In genomic region chr7:44257618-44258422, GRCh38 we compare ENCODE assay signal across 8 cellular contexts. TPM values are rescaled to one million over a fixed set of nuclear protein-coding genes. Genes with fewer than 3 reads are reported as not detected.
DNase-seq lines count a peak whose midpoint lies in the region; ATAC-seq and TF ChIP-seq lines count a peak whose summit lies in the region.

No MANE protein-coding gene starts in this region.

- WGBS in trophoblast cell (ENCODE audit: extremely low coverage, insufficient coverage, insufficient read length), result no CpG with 5 or more reads among the region's 18 CpGs
- WGBS in tibial nerve, 2 donors, result 27 to 32% methylated on average over 12 to 14 of the region's 18 CpGs

- H3K9me3 ChIP-seq in trophoblast cell (ENCODE audit: insufficient read depth, low read depth, low read length) (no peaks in the 10 kb centered on the region), tibial nerve (no peaks in the 10 kb centered on the region)

- peak overlapping the region; percentile 17 for H4K91ac ChIP-seq in trophoblast cell (ENCODE audit: low read depth, low read length)

- peak; percentile 91 for ATAC-seq in GM18517 (IDR thresholded peaks at IDR 0.05; ENCODE audit: unreplicated experiment)
- ATAC-seq in HG02938 (IDR thresholded peaks at IDR 0.05; ENCODE audit: unreplicated experiment), result peak; percentile 85
- peak; percentile 95 for ATAC-seq in activated T-helper 17 cell treated with anti-CD3 and anti-CD28 coated beads, Interleukin-2, amount 50 U/mL, for 72 hours (replicated peaks)

- H3K36me3 ChIP-seq in trophoblast cell (ENCODE audit: control insufficient read depth in 1 of 2, insufficient read depth in 2 of 2, low read length in 2 of 2), result no peaks in the 10 kb centered on the region
- H3K36me3 ChIP-seq in tibial nerve, result no peaks in the 10 kb centered on the region

- H4K12ac ChIP-seq in trophoblast cell (ENCODE audit: low read depth, low read length), result no peak overlapping the region

- no peak for TF ChIP-seq CTCF in tibial nerve (IDR thresholded peaks at IDR 0.05)

- no peak overlapping the region for H3K9ac ChIP-seq in trophoblast cell (ENCODE audit: low read length)

- no peak for TF ChIP-seq POLR2A in tibial nerve (IDR thresholded peaks at IDR 0.05)

- no peak overlapping the region for H3K4ac ChIP-seq in trophoblast cell (ENCODE audit: low read depth, low read length)

- H3K79me1 ChIP-seq in trophoblast cell (ENCODE audit: low read length), result peaks cover 8% of the 10 kb centered on the region

- H3K4me1 ChIP-seq in trophoblast cell (ENCODE audit: control insufficient read depth in 1 of 2, insufficient read depth in 2 of 2, low read length in 2 of 2), result peaks cover 25 to 26% of the 10 kb centered on the region in 2 experiments
- peaks cover 0 to 40% (median 34%) of the 10 kb centered on the region in 4 donors for H3K4me1 ChIP-seq in tibial nerve

- H3K79me2 ChIP-seq in trophoblast cell (ENCODE audit: control insufficient read depth, insufficient read depth, low read length, poor library complexity), result no peaks in the 10 kb centered on the region

- H3K23ac ChIP-seq in trophoblast cell (ENCODE audit: low read length), result no peak overlapping the region

- H2AK5ac ChIP-seq in trophoblast cell (ENCODE audit: low read length), result no peak overlapping the region

- H2BK12ac ChIP-seq in trophoblast cell (ENCODE audit: low read length), result no peak overlapping the region

- peak overlapping the region; percentile 2 for H3K18ac ChIP-seq in trophoblast cell (ENCODE audit: low read length)

- TF ChIP-seq EP300 in tibial nerve (IDR thresholded peaks at IDR 0.05), result peak in 1 of 2 donors; percentile 57

- H3K27ac ChIP-seq in trophoblast cell (ENCODE audit: low read depth, low read length) (peak overlapping the region; percentile 5), tibial nerve (peak overlapping the region in 3 of 4 donors; percentile 66 to 84 (median 82))

- peak overlapping the region; percentile 38 for H3K4me2 ChIP-seq in trophoblast cell (ENCODE audit: low read length)

- H3K27ac Mint-ChIP-seq in activated T-helper 17 cell treated with anti-CD3 and anti-CD28 coated beads, Interleukin-2, amount 50 U/mL, for 72 hours, result peak overlapping the region; percentile 70

- DNase-seq in fibroblast of the conjunctiva (ENCODE audit: low read depth) (peak; percentile 73), trophoblast cell (peak; percentile 32 to 36), tibial nerve (ENCODE audit: low spot score in 2 of 2) (peak; percentile 11 to 23), NCI-H1436 treated with DMSO at 0.1 percent for 48 hours (lab: John Stamatoyannopoulos, UW) (no peak)

- no peak overlapping the region for H4K8ac ChIP-seq in trophoblast cell (ENCODE audit: low read depth, low read length)

- no peaks in the 10 kb centered on the region for H3K9me3 Mint-ChIP-seq in activated T-helper 17 cell treated with anti-CD3 and anti-CD28 coated beads, Interleukin-2, amount 50 U/mL, for 72 hours

- peak overlapping the region; percentile 67 for H3K4me3 Mint-ChIP-seq in activated T-helper 17 cell treated with anti-CD3 and anti-CD28 coated beads, Interleukin-2, amount 50 U/mL, for 72 hours

- no peaks in the 10 kb centered on the region for H3K27me3 Mint-ChIP-seq in activated T-helper 17 cell treated with anti-CD3 and anti-CD28 coated beads, Interleukin-2, amount 50 U/mL, for 72 hours

- peaks cover 24% of the 10 kb centered on the region for H3K4me1 Mint-ChIP-seq in activated T-helper 17 cell treated with anti-CD3 and anti-CD28 coated beads, Interleukin-2, amount 50 U/mL, for 72 hours

- H3K14ac ChIP-seq in trophoblast cell (ENCODE audit: low read length), result peak overlapping the region; percentile 35

- H2AFZ ChIP-seq in trophoblast cell (ENCODE audit: insufficient read depth, low read length, poor library complexity), result no peak overlapping the region

- no peak overlapping the region for H2BK5ac ChIP-seq in trophoblast cell (ENCODE audit: low read depth, low read length, poor library complexity)

- no peaks in the 10 kb centered on the region for H3K36me3 Mint-ChIP-seq in activated T-helper 17 cell treated with anti-CD3 and anti-CD28 coated beads, Interleukin-2, amount 50 U/mL, for 72 hours (ENCODE audit: low read depth)

- H3K4me3 ChIP-seq in trophoblast cell (ENCODE audit: low read depth, low read length) (no peak overlapping the region), tibial nerve (no peak overlapping the region)

- H3K27me3 ChIP-seq in trophoblast cell (ENCODE audit: insufficient read depth, low read length), result no peaks in the 10 kb centered on the region
- no peaks in the 10 kb centered on the region for H3K27me3 ChIP-seq in tibial nerve

- peak overlapping the region; percentile 12 for H2BK120ac ChIP-seq in trophoblast cell (ENCODE audit: insufficient read depth, low read length, poor library complexity)

TF ChIP-seq in PFSK-1, 5 proteins besides CTCF, POLR2A, EP300 and RAD21:
- TF ChIP-seq POLR2AphosphoS5 (IDR thresholded peaks at IDR 0.05; ENCODE audit: low read depth, low read length), result 0 out of 2 replicates have a peak, but pooled peaks have one; percentile 21
- TF ChIP-seq SIN3A (IDR thresholded peaks at IDR 0.05; ENCODE audit: borderline replicate concordance, insufficient read depth, low read length), result no peak
- TF ChIP-seq TAF1 (IDR thresholded peaks at IDR 0.05; ENCODE audit: borderline replicate concordance, insufficient read depth, low read length), result no peak
- TF ChIP-seq, protein P1, sequence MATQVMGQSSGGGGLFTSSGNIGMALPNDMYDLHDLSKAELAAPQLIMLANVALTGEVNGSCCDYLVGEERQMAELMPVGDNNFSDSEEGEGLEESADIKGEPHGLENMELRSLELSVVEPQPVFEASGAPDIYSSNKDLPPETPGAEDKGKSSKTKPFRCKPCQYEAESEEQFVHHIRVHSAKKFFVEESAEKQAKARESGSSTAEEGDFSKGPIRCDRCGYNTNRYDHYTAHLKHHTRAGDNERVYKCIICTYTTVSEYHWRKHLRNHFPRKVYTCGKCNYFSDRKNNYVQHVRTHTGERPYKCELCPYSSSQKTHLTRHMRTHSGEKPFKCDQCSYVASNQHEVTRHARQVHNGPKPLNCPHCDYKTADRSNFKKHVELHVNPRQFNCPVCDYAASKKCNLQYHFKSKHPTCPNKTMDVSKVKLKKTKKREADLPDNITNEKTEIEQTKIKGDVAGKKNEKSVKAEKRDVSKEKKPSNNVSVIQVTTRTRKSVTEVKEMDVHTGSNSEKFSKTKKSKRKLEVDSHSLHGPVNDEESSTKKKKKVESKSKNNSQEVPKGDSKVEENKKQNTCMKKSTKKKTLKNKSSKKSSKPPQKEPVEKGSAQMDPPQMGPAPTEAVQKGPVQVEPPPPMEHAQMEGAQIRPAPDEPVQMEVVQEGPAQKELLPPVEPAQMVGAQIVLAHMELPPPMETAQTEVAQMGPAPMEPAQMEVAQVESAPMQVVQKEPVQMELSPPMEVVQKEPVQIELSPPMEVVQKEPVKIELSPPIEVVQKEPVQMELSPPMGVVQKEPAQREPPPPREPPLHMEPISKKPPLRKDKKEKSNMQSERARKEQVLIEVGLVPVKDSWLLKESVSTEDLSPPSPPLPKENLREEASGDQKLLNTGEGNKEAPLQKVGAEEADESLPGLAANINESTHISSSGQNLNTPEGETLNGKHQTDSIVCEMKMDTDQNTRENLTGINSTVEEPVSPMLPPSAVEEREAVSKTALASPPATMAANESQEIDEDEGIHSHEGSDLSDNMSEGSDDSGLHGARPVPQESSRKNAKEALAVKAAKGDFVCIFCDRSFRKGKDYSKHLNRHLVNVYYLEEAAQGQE (IDR thresholded peaks at IDR 0.05; ENCODE audit: insufficient read depth in 1 of 2, low read depth in 2 of 2, low read length in 2 of 2), result peak in 1 of 2 experiments; percentile 46; a peak in 1 of 4 replicates
TF ChIP-seq in PFSK-1: peak in this region for 2.

RNA-seq across cellular contexts. Expression of gene YKT6, which starts 57.0 kb away (rescaled TPM):
- 88.5 TPM for polyA plus RNA-seq in PFSK-1 (2012; ENCODE audit: insufficient read length, low read depth)
- 10 to 100 TPM; 34.4 to 66.8 TPM for total RNA-seq in activated T-helper 17 cell treated with anti-CD3 and anti-CD28 coated beads, Interleukin-2, amount 50 U/mL, for 72 hours
- polyA plus RNA-seq in trophoblast cell (2013), result 122 and 127 TPM in 2 replicates
- total RNA-seq in tibial nerve, result 10 to 100 TPM; 36.2 to 54.6 (median 43.6) TPM
